In the genomic region with DNA sequence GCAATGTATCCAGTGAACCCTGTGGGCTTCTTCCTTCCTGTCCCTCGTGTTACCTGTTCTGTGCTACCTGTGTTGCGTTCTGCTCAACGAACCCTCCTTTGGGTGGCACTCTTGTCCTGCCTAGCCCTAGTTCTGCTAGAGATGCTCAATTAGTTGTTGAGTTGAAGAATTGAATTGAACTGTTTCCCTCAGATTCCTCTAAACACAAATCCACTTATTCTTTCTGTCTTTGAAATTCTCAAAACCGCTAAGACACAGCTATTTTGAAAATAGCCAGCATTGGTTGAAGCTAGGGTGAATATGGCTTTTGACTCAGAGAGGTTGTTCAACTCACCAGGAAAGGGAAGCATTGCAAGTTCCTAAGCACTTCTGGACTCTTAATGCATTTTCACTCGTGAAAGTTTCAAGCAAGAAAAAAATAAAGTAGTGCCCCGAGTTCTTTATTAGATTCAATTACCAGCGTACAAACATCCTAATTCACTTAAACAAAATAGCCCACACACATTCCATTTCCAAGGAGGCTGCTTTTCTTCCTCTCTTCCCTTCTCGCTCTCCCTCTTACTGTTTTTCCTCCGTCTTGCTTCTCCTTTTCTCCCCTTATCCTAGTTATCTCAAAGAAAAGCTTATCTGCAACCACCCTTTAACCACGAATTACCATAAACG, we compare ENCODE assay signal across 7 cellular contexts. TPM values are rescaled to one million over a fixed set of nuclear protein-coding genes. Genes with fewer than 3 reads are reported as not detected.
DNase-seq lines count a peak whose midpoint lies in the region; ATAC-seq and TF ChIP-seq lines count a peak whose summit lies in the region.

No MANE protein-coding gene starts in this region.

- peaks cover 4% of the 10 kb centered on the region for H3K9me3 Mint-ChIP-seq in neural progenitor cell

- peaks cover 19% of the 10 kb centered on the region for H3F3A ChIP-seq in neural progenitor cell (ENCODE audit: low read depth)

- WGBS in esophagus, 2 donors = 4% methylated on average over 11 of the region's 11 CpGs

- H4K20me1 ChIP-seq in neural progenitor cell (ENCODE audit: low read depth) = no peaks in the 10 kb centered on the region

- H3K9ac ChIP-seq in neural progenitor cell = no peak overlapping the region

- no peaks in the 10 kb centered on the region for H3K79me2 ChIP-seq in neural progenitor cell (ENCODE audit: low read depth)

- peak overlapping the region; percentile 82 to 83 for H3K27ac ChIP-seq in esophagus (ENCODE audit: low read depth in 2 of 2, low read length in 1 of 2)
- H3K27ac ChIP-seq in neural progenitor cell = no peak overlapping the region

- ATAC-seq in HG03159 (IDR thresholded peaks at IDR 0.05; ENCODE audit: unreplicated experiment) = peak; percentile 30
- ATAC-seq in GM18517 (IDR thresholded peaks at IDR 0.05; ENCODE audit: unreplicated experiment) = no peak
- no peak for ATAC-seq in HG03354 (IDR thresholded peaks at IDR 0.05; ENCODE audit: poor library complexity, severe bottlenecking, unreplicated experiment)

- in situ Hi-C loops in GM13976 (cut with MboI; ENCODE audit: low sequenced_read_pairs, unreplicated experiment) = no loop called here

- H3K4me1 Mint-ChIP-seq in neural progenitor cell = no peaks in the 10 kb centered on the region

- peaks cover 0 to 2% of the 10 kb centered on the region in 2 donors for H3K4me1 ChIP-seq in esophagus (ENCODE audit: control insufficient read depth in 2 of 2, insufficient read depth in 2 of 2, low read length in 1 of 2)
- no peaks in the 10 kb centered on the region for H3K4me1 ChIP-seq in neural progenitor cell

- peak overlapping the region; percentile 89 for H3K4me3 Mint-ChIP-seq in neural progenitor cell

- H2AFZ ChIP-seq in neural progenitor cell (replicated peaks) = no peak overlapping the region

- H3K27me3 Mint-ChIP-seq in neural progenitor cell (ENCODE audit: insufficient read depth, low read depth) = peaks cover 4% of the 10 kb centered on the region

- H3K4me2 ChIP-seq in neural progenitor cell = peak overlapping the region; percentile 76

- H3K27me3 ChIP-seq in esophagus (ENCODE audit: control insufficient read depth in 1 of 2, insufficient read depth in 2 of 2, low read length in 2 of 2) (no peaks in the 10 kb centered on the region), neural progenitor cell (peaks cover 19% of the 10 kb centered on the region)

- no peak overlapping the region for H3K27ac Mint-ChIP-seq in neural progenitor cell

- H3K36me3 ChIP-seq in esophagus (ENCODE audit: control insufficient read depth in 2 of 2, insufficient read depth in 2 of 2, low read length in 1 of 2) (no peaks in the 10 kb centered on the region), neural progenitor cell (no peaks in the 10 kb centered on the region)

- no peaks in the 10 kb centered on the region for H3K9me3 ChIP-seq in esophagus (ENCODE audit: control insufficient read depth in 2 of 2, insufficient read depth in 1 of 2, low read depth in 1 of 2, low read length in 1 of 2)
- H3K9me3 ChIP-seq in neural progenitor cell (ENCODE audit: low read depth) = no peaks in the 10 kb centered on the region

- DNase-seq in GM13976 (ENCODE audit: low spot score) (peak; percentile 18), neural progenitor cell (ENCODE audit: low spot score) (no peak)

- peak; percentile 53 for TF ChIP-seq CTCF in GM13976 (IDR thresholded peaks at IDR 0.05; ENCODE audit: borderline replicate concordance, control extremely low read depth, extremely low read depth, insufficient read depth, missing control alignments)
- TF ChIP-seq CTCF in WI38 (IDR thresholded peaks at IDR 0.05; ENCODE audit: low read depth, low read length) = no peak
- TF ChIP-seq CTCF in neural progenitor cell (IDR thresholded peaks at IDR 0.05) = peak; percentile 27

- H3K4me3 ChIP-seq in WI38 (ENCODE audit: low read depth, low read length) = peak overlapping the region; percentile 82
- H3K4me3 ChIP-seq in esophagus (ENCODE audit: low read depth in 1 of 2, low read length in 2 of 2) = peak overlapping the region; percentile 56 to 71
- peak overlapping the region; percentile 57 for H3K4me3 ChIP-seq in neural progenitor cell

- no peaks in the 10 kb centered on the region for H3K36me3 Mint-ChIP-seq in neural progenitor cell

RNA-seq across cellular contexts. Expression of a gene that starts 0.6 kb away (rescaled TPM):
- polyA plus RNA-seq in esophagus = 1 to 10 TPM; 5.3 to 7.7 TPM
- total RNA-seq in neural progenitor cell (ENCODE audit: low replicate concordance) = 2.2 and 3.9 TPM in 2 replicates

RNA-seq across cellular contexts. Expression of a gene that starts 0.6 kb away (rescaled TPM):
- polyA plus RNA-seq in esophagus = 10 to 100 TPM in 1 of 2 donors, 1 to 10 TPM in 1; 3.9 to 12.5 TPM
- 8.5 and 11.7 TPM in 2 replicates for total RNA-seq in neural progenitor cell (ENCODE audit: low replicate concordance)
